Comparison of ENCODE assay signal across 34 cellular contexts in genomic region chr15:77713281-77713680, GRCh38.
"Had no signal": no experiment of that assay in that cellular context is flagged by ENCODE, and none has a peak within 500 bp of the region (broad histone marks: within the 10 kb centered on the region; RNA-seq: fewer than 3 reads in every experiment).

No MANE protein-coding gene starts in this region.

- H3K27me3 Mint-ChIP-seq: activated naive CD4-positive, alpha-beta T cell treated with anti-CD3 and anti-CD28 coated beads, Interleukin-2, amount 10 ng/mL, durations not matched to agents 7 days and 5 days had no signal

- H3K27ac ChIP-seq: adrenal gland, ascending aorta, body of pancreas, brain microvascular endothelial cell, breast epithelium, cardiac muscle cell had no signal

- H3K36me3 Mint-ChIP-seq: activated naive CD4-positive, alpha-beta T cell treated with anti-CD3 and anti-CD28 coated beads, Interleukin-2, amount 10 ng/mL, durations not matched to agents 7 days and 5 days; activated naive CD4-positive, alpha-beta T cell treated with anti-CD3 and anti-CD28 coated beads, Interleukin-2, amount 50 U/mL, for 24 hours; activated naive CD4-positive, alpha-beta T cell treated with anti-CD3 and anti-CD28 coated beads, Interleukin-2, amount 50 U/mL, for 72 hours; activated naive CD8-positive, alpha-beta T cell; activated naive CD8-positive, alpha-beta T cell treated with anti-CD3 and anti-CD28 coated beads for 36 hours; activated naive CD8-positive, alpha-beta T cell treated with anti-CD3 and anti-CD28 coated beads, Interleukin-2, amount 10 ng/mL, durations not matched to agents 7 days and 5 days had no signal

- H3K4me3 Mint-ChIP-seq: activated naive CD4-positive, alpha-beta T cell treated with anti-CD3 and anti-CD28 coated beads for 36 hours; activated naive CD4-positive, alpha-beta T cell treated with anti-CD3 and anti-CD28 coated beads, Interleukin-2, amount 10 ng/mL, durations not matched to agents 7 days and 5 days; activated naive CD4-positive, alpha-beta T cell treated with anti-CD3 and anti-CD28 coated beads, Interleukin-2, amount 50 U/mL, for 24 hours; activated naive CD8-positive, alpha-beta T cell; activated naive CD8-positive, alpha-beta T cell treated with anti-CD3 and anti-CD28 coated beads for 36 hours; activated naive CD8-positive, alpha-beta T cell treated with anti-CD3 and anti-CD28 coated beads, Interleukin-2, amount 10 ng/mL, durations not matched to agents 7 days and 5 days; activated naive CD8-positive, alpha-beta T cell treated with anti-CD3 and anti-CD28 coated beads, Interleukin-2, amount 50 U/mL, for 24 hours; activated T-cell treated with anti-CD3 and anti-CD28 coated beads, Interleukin-2, amount 50 U/mL, for 24 hours; activated T-cell treated with anti-CD3 and anti-CD28 coated beads, Interleukin-2, amount 50 U/mL, for 72 hours; activated T-helper 1 cell treated with anti-CD3 and anti-CD28 coated beads, Interleukin-12 subunit alpha, Interleukin-12 subunit beta, Interleukin-2, Interleukin-4 antibody, amounts not matched to agents 30 ng/mL and 10 ng/mL and 1 ng/mL, durations not matched to agents 14 hours and 24 hours and 36 hours; activated T-helper 17 cell treated with anti-CD3 and anti-CD28 coated beads, Interleukin-2, amount 50 U/mL, for 72 hours; brain; central memory CD8-positive, alpha-beta T cell had no signal

- ATAC-seq: activated naive CD4-positive, alpha-beta T cell treated with anti-CD3 and anti-CD28 coated beads, Interleukin-2, amount 50 U/mL, for 72 hours; activated naive CD8-positive, alpha-beta T cell treated with anti-CD3 and anti-CD28 coated beads, Interleukin-2, amount 50 U/mL, for 24 hours; activated T-cell treated with anti-CD3 and anti-CD28 coated beads, Interleukin-2, amount 50 U/mL, for 72 hours; activated T-helper 17 cell treated with anti-CD3 and anti-CD28 coated beads, Interleukin-2, amount 50 U/mL, for 72 hours; body of pancreas had no signal

- DNase-seq: activated effector memory CD4-positive, alpha-beta T cell treated with anti-CD3 and anti-CD28 coated beads, Interleukin-2, amount 50 U/mL, for 16 hours; activated effector memory CD4-positive, alpha-beta T cell treated with Interleukin-2 at 50 U/mL for 16 hours; activated gamma-delta T cell; activated gamma-delta T cell treated with Interleukin-2 at 50 U/mL for 16 hours; activated naive CD4-positive, alpha-beta T cell; activated naive CD4-positive, alpha-beta T cell treated with anti-CD3 and anti-CD28 coated beads for 36 hours; activated naive CD4-positive, alpha-beta T cell treated with anti-CD3 and anti-CD28 coated beads, Interleukin-2, amount 10 ng/mL, durations not matched to agents 7 days and 5 days; activated naive CD4-positive, alpha-beta T cell treated with anti-CD3 and anti-CD28 coated beads, Interleukin-2, amount 50 U/mL, for 16 hours; activated naive CD4-positive, alpha-beta T cell treated with Interleukin-2 at 50 U/mL for 16 hours; activated naive CD8-positive, alpha-beta T cell treated with anti-CD3 and anti-CD28 coated beads for 36 hours; activated naive CD8-positive, alpha-beta T cell treated with anti-CD3 and anti-CD28 coated beads, Interleukin-2, amount 10 ng/mL, durations not matched to agents 7 days and 5 days; activated naive CD8-positive, alpha-beta T cell treated with anti-CD3 and anti-CD28 coated beads, Interleukin-2, amount 50 U/mL, for 24 hours; activated T-cell treated with anti-CD3 and anti-CD28 coated beads, Interleukin-2, amount 50 U/mL, for 1 hour; activated T-cell treated with anti-CD3 and anti-CD28 coated beads, Interleukin-2, amount 50 U/mL, for 24 hours; activated T-cell treated with anti-CD3 and anti-CD28 coated beads, Interleukin-2, amount 50 U/mL, for 48 hours; activated T-cell treated with anti-CD3 and anti-CD28 coated beads, Interleukin-2, amount 50 U/mL, for 72 hours; adrenal gland; amniotic stem cell; aorta; body of pancreas; brain microvascular endothelial cell; central memory CD4-positive, alpha-beta T cell; cerebellar nuclear complex had no signal

- H3K4me1 Mint-ChIP-seq: activated naive CD4-positive, alpha-beta T cell treated with anti-CD3 and anti-CD28 coated beads, Interleukin-2, amount 10 ng/mL, durations not matched to agents 7 days and 5 days; activated naive CD4-positive, alpha-beta T cell treated with anti-CD3 and anti-CD28 coated beads, Interleukin-2, amount 50 U/mL, for 24 hours; activated naive CD8-positive, alpha-beta T cell treated with anti-CD3 and anti-CD28 coated beads for 36 hours; activated naive CD8-positive, alpha-beta T cell treated with anti-CD3 and anti-CD28 coated beads, Interleukin-2, amount 10 ng/mL, durations not matched to agents 7 days and 5 days; activated naive CD8-positive, alpha-beta T cell treated with anti-CD3 and anti-CD28 coated beads, Interleukin-2, amount 50 U/mL, for 24 hours; activated T-helper 17 cell treated with anti-CD3 and anti-CD28 coated beads, Interleukin-2, amount 50 U/mL, for 72 hours; central memory CD8-positive, alpha-beta T cell had no signal

- H3K9me3 Mint-ChIP-seq: activated naive CD4-positive, alpha-beta T cell treated with anti-CD3 and anti-CD28 coated beads for 36 hours; activated naive CD4-positive, alpha-beta T cell treated with anti-CD3 and anti-CD28 coated beads, Interleukin-2, amount 10 ng/mL, durations not matched to agents 7 days and 5 days; activated naive CD4-positive, alpha-beta T cell treated with anti-CD3 and anti-CD28 coated beads, Interleukin-2, amount 50 U/mL, for 24 hours; activated naive CD4-positive, alpha-beta T cell treated with anti-CD3 and anti-CD28 coated beads, Interleukin-2, amount 50 U/mL, for 72 hours; activated naive CD8-positive, alpha-beta T cell treated with anti-CD3 and anti-CD28 coated beads for 36 hours; activated naive CD8-positive, alpha-beta T cell treated with anti-CD3 and anti-CD28 coated beads, Interleukin-2, amount 10 ng/mL, durations not matched to agents 7 days and 5 days; activated naive CD8-positive, alpha-beta T cell treated with anti-CD3 and anti-CD28 coated beads, Interleukin-2, amount 50 U/mL, for 24 hours; activated T-cell treated with anti-CD3 and anti-CD28 coated beads, Interleukin-2, amount 50 U/mL, for 24 hours; activated T-cell treated with anti-CD3 and anti-CD28 coated beads, Interleukin-2, amount 50 U/mL, for 72 hours; activated T-helper 1 cell treated with anti-CD3 and anti-CD28 coated beads, Interleukin-12 subunit alpha, Interleukin-12 subunit beta, Interleukin-2, Interleukin-4 antibody, amounts not matched to agents 30 ng/mL and 10 ng/mL and 1 ng/mL, durations not matched to agents 14 hours and 24 hours and 36 hours; activated T-helper 17 cell treated with anti-CD3 and anti-CD28 coated beads, Interleukin-2, amount 50 U/mL, for 72 hours; activated T-helper 2 cell treated with anti-CD3 and anti-CD28 coated beads, Interferon-gamma antibody, Interleukin-2, Interleukin-4, amounts not matched to agents 10 μg/mL and 5 μg/mL and 100 μg/mL, durations not matched to agents 14 hours and 24 hours and 36 hours; brain; central memory CD8-positive, alpha-beta T cell had no signal
